ENCODE assay signal across 1 cellular context in genomic region chr3:15861163-15861562, GRCh38.
TF ChIP-seq lines count a peak whose summit lies in the region.

No MANE protein-coding gene starts in this region.

TF ChIP-seq in K562, 482 proteins besides CTCF, POLR2A, EP300 and RAD21 (continued from another document and continues in another):
- TF ChIP-seq ZNF407 (IDR thresholded peaks at IDR 0.05; ENCODE audit: low read depth), result no peak
- TF ChIP-seq CREBBP (IDR thresholded peaks at IDR 0.05; ENCODE audit: low read depth, low read length), result no peak
- TF ChIP-seq ZNF583 (CRISPR knock-in tag; IDR thresholded peaks at IDR 0.05), result no peak
- TF ChIP-seq THRAP3 (IDR thresholded peaks at IDR 0.05; ENCODE audit: borderline replicate concordance), result no peak
- peak; percentile 81 for TF ChIP-seq MEIS2 (IDR thresholded peaks at IDR 0.05; ENCODE audit: partially characterized antibody)
- no peak for TF ChIP-seq CBX2 (IDR thresholded peaks at IDR 0.05; ENCODE audit: insufficient read depth, low read length, poor library complexity, severe bottlenecking)
- TF ChIP-seq ZFP30 (CRISPR knock-in tag; IDR thresholded peaks at IDR 0.05; ENCODE audit: borderline replicate concordance), result no peak
- TF ChIP-seq ARHGAP35 (IDR thresholded peaks at IDR 0.05; ENCODE audit: partially characterized antibody), result no peak
- 0 out of 2 replicates have a peak, but pooled peaks have one; percentile 4 for TF ChIP-seq ZFX (CRISPR knock-in tag; IDR thresholded peaks at IDR 0.05)
- TF ChIP-seq, protein P1, sequence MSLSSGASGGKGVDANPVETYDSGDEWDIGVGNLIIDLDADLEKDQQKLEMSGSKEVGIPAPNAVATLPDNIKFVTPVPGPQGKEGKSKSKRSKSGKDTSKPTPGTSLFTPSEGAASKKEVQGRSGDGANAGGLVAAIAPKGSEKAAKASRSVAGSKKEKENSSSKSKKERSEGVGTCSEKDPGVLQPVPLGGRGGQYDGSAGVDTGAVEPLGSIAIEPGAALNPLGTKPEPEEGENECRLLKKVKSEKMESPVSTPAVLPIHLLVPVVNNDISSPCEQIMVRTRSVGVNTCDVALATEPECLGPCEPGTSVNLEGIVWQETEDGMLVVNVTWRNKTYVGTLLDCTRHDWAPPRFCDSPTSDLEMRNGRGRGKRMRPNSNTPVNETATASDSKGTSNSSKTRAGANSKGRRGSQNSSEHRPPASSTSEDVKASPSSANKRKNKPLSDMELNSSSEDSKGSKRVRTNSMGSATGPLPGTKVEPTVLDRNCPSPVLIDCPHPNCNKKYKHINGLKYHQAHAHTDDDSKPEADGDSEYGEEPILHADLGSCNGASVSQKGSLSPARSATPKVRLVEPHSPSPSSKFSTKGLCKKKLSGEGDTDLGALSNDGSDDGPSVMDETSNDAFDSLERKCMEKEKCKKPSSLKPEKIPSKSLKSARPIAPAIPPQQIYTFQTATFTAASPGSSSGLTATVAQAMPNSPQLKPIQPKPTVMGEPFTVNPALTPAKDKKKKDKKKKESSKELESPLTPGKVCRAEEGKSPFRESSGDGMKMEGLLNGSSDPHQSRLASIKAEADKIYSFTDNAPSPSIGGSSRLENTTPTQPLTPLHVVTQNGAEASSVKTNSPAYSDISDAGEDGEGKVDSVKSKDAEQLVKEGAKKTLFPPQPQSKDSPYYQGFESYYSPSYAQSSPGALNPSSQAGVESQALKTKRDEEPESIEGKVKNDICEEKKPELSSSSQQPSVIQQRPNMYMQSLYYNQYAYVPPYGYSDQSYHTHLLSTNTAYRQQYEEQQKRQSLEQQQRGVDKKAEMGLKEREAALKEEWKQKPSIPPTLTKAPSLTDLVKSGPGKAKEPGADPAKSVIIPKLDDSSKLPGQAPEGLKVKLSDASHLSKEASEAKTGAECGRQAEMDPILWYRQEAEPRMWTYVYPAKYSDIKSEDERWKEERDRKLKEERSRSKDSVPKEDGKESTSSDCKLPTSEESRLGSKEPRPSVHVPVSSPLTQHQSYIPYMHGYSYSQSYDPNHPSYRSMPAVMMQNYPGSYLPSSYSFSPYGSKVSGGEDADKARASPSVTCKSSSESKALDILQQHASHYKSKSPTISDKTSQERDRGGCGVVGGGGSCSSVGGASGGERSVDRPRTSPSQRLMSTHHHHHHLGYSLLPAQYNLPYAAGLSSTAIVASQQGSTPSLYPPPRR (CRISPR knock-in tag; IDR thresholded peaks at IDR 0.05; ENCODE audit: borderline replicate concordance), result no peak
- TF ChIP-seq PATZ1 (CRISPR knock-in tag; IDR thresholded peaks at IDR 0.05; ENCODE audit: borderline replicate concordance), result no peak
- TF ChIP-seq FUS (optimal IDR thresholded peaks at IDR 0.05; ENCODE audit: low read depth, low read length), result no peak
- TF ChIP-seq FOXK1 (CRISPR knock-in tag; IDR thresholded peaks at IDR 0.05; ENCODE audit: borderline replicate concordance), result no peak
- no peak for TF ChIP-seq NCOA2 (IDR thresholded peaks at IDR 0.05; ENCODE audit: partially characterized antibody in 2 of 2)
- no peak for TF ChIP-seq ATF7 (IDR thresholded peaks at IDR 0.05)
- TF ChIP-seq MTA3 (IDR thresholded peaks at IDR 0.05; ENCODE audit: borderline replicate concordance), result no peak
- TF ChIP-seq NUFIP1 (IDR thresholded peaks at IDR 0.05; ENCODE audit: partially characterized antibody), result no peak
- TF ChIP-seq ZNF232 (CRISPR knock-in tag; IDR thresholded peaks at IDR 0.05), result no peak
- TF ChIP-seq ZNF274 (IDR thresholded peaks at IDR 0.05; ENCODE audit: borderline replicate concordance, low read depth, low read length), result no peak
- TF ChIP-seq XRCC3 (IDR thresholded peaks at IDR 0.05), result no peak
- TF ChIP-seq ZNF717 (CRISPR knock-in tag; IDR thresholded peaks at IDR 0.05), result no peak
- TF ChIP-seq, protein P2, sequence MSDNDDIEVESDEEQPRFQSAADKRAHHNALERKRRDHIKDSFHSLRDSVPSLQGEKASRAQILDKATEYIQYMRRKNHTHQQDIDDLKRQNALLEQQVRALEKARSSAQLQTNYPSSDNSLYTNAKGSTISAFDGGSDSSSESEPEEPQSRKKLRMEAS (CRISPR knock-in tag; IDR thresholded peaks at IDR 0.05), result no peak
- TF ChIP-seq FOXP1 (CRISPR knock-in tag; IDR thresholded peaks at IDR 0.05), result no peak
- no peak for TF ChIP-seq RFX1 (IDR thresholded peaks at IDR 0.05)
- no peak for TF ChIP-seq CREM (IDR thresholded peaks at IDR 0.05; ENCODE audit: low read depth)
- no peak for TF ChIP-seq ZNF431 (CRISPR knock-in tag; IDR thresholded peaks at IDR 0.05)
- no peak for TF ChIP-seq ZNF175 (CRISPR knock-in tag; IDR thresholded peaks at IDR 0.05; ENCODE audit: low read depth)
- no peak for TF ChIP-seq PBX2 (CRISPR knock-in tag; IDR thresholded peaks at IDR 0.05; ENCODE audit: low read depth)
- TF ChIP-seq PBX2 (tag; conservative IDR thresholded peaks at IDR 0.05; ENCODE audit: low read depth), result peak; percentile 56
- no peak for TF ChIP-seq JUND (IDR thresholded peaks at IDR 0.05; ENCODE audit: borderline replicate concordance, low read depth, low read length)
- TF ChIP-seq JUND (tag; IDR thresholded peaks at IDR 0.05; ENCODE audit: borderline replicate concordance, low read depth, low read length), result peak; percentile 40; the same call in 1 of the 3 replicates
- no peak for TF ChIP-seq MLLT1 (IDR thresholded peaks at IDR 0.05)
- peak; percentile 35; the same call in 1 of the 2 replicates for TF ChIP-seq HMBOX1 (IDR thresholded peaks at IDR 0.05)
- TF ChIP-seq SP2 (IDR thresholded peaks at IDR 0.05; ENCODE audit: extremely low read depth, low read depth, low read length, poor library complexity, severe bottlenecking), result no peak
- no peak for TF ChIP-seq IRF9 (tag; IDR thresholded peaks at IDR 0.05)
- no peak for TF ChIP-seq SRSF3 (IDR thresholded peaks at IDR 0.05; ENCODE audit: insufficient read depth, low read length)
- no peak for TF ChIP-seq HIVEP1 (CRISPR knock-in tag; IDR thresholded peaks at IDR 0.05)
- no peak for TF ChIP-seq SP1 (CRISPR knock-in tag; IDR thresholded peaks at IDR 0.05)
- TF ChIP-seq OTX1 (CRISPR knock-in tag; IDR thresholded peaks at IDR 0.05), result no peak
- no peak for TF ChIP-seq FOXA3 (CRISPR knock-in tag; conservative IDR thresholded peaks at IDR 0.05 in 1 of 2, IDR thresholded peaks at IDR 0.05 in 1 of 2)
- no peak for TF ChIP-seq E2F3 (CRISPR knock-in tag; IDR thresholded peaks at IDR 0.05)
- peak in 1 of 2 experiments; percentile 7; a peak in 1 of 4 replicates for TF ChIP-seq TRIM24 (IDR thresholded peaks at IDR 0.05)
- TF ChIP-seq HNRNPLL (IDR thresholded peaks at IDR 0.05; ENCODE audit: low read depth, low read length, poor library complexity, severe bottlenecking), result no peak
